ENCODE assay signal across 8 cellular contexts in the genomic region with DNA sequence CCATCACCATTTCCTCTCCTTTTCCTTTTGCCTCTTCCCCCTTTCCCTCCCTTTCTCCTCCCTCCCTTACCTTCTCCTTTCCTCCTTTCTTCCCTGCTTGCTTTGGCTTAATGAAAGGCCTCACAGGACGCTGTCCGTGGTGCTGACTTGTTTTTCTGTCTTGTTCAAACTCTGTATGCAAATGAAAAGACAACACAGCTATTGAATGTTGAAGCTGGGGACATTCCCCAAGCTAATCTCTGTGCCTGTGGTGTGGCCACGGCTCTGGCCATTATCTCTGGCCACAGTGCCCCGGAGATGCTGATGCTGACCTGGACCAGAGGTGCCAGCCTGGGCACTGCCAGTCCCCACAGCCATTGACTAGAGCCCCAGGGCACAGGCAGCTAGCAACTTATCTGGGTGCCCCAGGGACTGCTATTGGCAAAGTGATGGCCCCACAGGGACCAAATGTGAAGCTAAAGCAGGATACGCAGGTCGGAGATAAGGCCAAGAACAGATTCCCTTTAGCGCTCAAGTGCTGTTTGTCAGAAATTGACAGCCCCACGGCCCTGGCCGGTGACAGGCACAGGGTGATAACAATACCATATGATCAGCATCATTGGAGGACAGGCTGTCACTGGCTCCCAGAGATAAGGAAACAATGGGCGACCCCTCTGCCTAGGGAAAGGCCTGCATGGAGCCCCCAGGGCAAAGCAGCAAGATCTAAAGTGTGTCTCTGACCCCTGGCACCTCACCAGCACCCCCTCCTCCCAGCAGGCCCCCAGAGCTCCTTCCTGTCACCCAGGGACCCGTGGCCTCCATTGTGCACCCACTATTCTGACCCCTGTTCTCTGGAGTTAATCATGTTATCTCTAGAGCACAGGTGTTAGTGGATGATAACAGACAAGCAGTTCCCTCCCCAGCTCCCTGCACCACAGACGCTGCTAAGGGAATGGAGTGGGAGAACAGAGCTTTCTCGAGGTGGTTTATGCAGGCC. TPM values are rescaled to one million over a fixed set of nuclear protein-coding genes. Genes with fewer than 3 reads are reported as not detected.
DNase-seq lines count a peak whose midpoint lies in the region; ATAC-seq and TF ChIP-seq lines count a peak whose summit lies in the region.

No MANE protein-coding gene starts in this region.

- peak; percentile 56 for DNase-seq in COLO829 (ENCODE audit: low spot score)
- DNase-seq in Karpas-422, result peak; percentile 80
- peak; percentile 63 for DNase-seq in activated CD4-positive, alpha-beta memory T cell treated with anti-CD3 and anti-CD28 coated beads, Interleukin-2, amount 10 ng/mL, durations not matched to agents 7 days and 5 days
- peak; percentile 64 for DNase-seq in fibroblast of mammary gland (ENCODE audit: low read depth)
- peak; percentile 84 for DNase-seq in pons (ENCODE audit: low spot score)
- no peak for DNase-seq in NCI-H2196 treated with DMSO at 0.1 percent for 48 hours (lab: John Stamatoyannopoulos, UW; ENCODE audit: unreplicated experiment)
- DNase-seq in NCI-H1092 treated with DMSO at 0.1 percent for 48 hours (lab: John Stamatoyannopoulos, UW), result no peak

- no peaks in the 10 kb centered on the region for H3K9me3 ChIP-seq in Karpas-422 (ENCODE audit: low read length)

- no peak overlapping the region for H3K9ac ChIP-seq in Karpas-422 (ENCODE audit: low read length)

- H3K27ac Mint-ChIP-seq in activated CD4-positive, alpha-beta memory T cell treated with anti-CD3 and anti-CD28 coated beads, Interleukin-2, amount 10 ng/mL, durations not matched to agents 7 days and 5 days, result no peak overlapping the region
- H3K27ac Mint-ChIP-seq in stimulated activated memory B cell treated with anti-CD40 and anti-IgM and Interleukin-4, amounts not matched to agents 10 μg/mL and 1 μg/mL and 100 μg/mL, for 72 hours, result no peak overlapping the region

- no peaks in the 10 kb centered on the region for H3K9me3 Mint-ChIP-seq in activated CD4-positive, alpha-beta memory T cell treated with anti-CD3 and anti-CD28 coated beads, Interleukin-2, amount 10 ng/mL, durations not matched to agents 7 days and 5 days
- peaks cover 3% of the 10 kb centered on the region for H3K9me3 Mint-ChIP-seq in stimulated activated memory B cell treated with anti-CD40 and anti-IgM and Interleukin-4, amounts not matched to agents 10 μg/mL and 1 μg/mL and 100 μg/mL, for 72 hours

- no peaks in the 10 kb centered on the region for H4K20me1 ChIP-seq in Karpas-422 (ENCODE audit: insufficient read depth, low read depth, low read length)

- H2AFZ ChIP-seq in Karpas-422 (ENCODE audit: low read length), result no peak overlapping the region

- no peaks in the 10 kb centered on the region for H3K4me1 ChIP-seq in Karpas-422 (ENCODE audit: low read length)

- no peaks in the 10 kb centered on the region for H3K4me1 Mint-ChIP-seq in activated CD4-positive, alpha-beta memory T cell treated with anti-CD3 and anti-CD28 coated beads, Interleukin-2, amount 10 ng/mL, durations not matched to agents 7 days and 5 days
- no peaks in the 10 kb centered on the region for H3K4me1 Mint-ChIP-seq in stimulated activated memory B cell treated with anti-CD40 and anti-IgM and Interleukin-4, amounts not matched to agents 10 μg/mL and 1 μg/mL and 100 μg/mL, for 72 hours

- H3K36me3 Mint-ChIP-seq in activated CD4-positive, alpha-beta memory T cell treated with anti-CD3 and anti-CD28 coated beads, Interleukin-2, amount 10 ng/mL, durations not matched to agents 7 days and 5 days (ENCODE audit: low read depth), result no peaks in the 10 kb centered on the region
- no peaks in the 10 kb centered on the region for H3K36me3 Mint-ChIP-seq in stimulated activated memory B cell treated with anti-CD40 and anti-IgM and Interleukin-4, amounts not matched to agents 10 μg/mL and 1 μg/mL and 100 μg/mL, for 72 hours

- no peaks in the 10 kb centered on the region for H3K36me3 ChIP-seq in Karpas-422 (ENCODE audit: insufficient read depth, low read length)

- H3K79me2 ChIP-seq in Karpas-422 (ENCODE audit: low read length), result no peaks in the 10 kb centered on the region

- peaks cover 10% of the 10 kb centered on the region for H3K27me3 Mint-ChIP-seq in activated CD4-positive, alpha-beta memory T cell treated with anti-CD3 and anti-CD28 coated beads, Interleukin-2, amount 10 ng/mL, durations not matched to agents 7 days and 5 days
- peaks cover 40% of the 10 kb centered on the region for H3K27me3 Mint-ChIP-seq in stimulated activated memory B cell treated with anti-CD40 and anti-IgM and Interleukin-4, amounts not matched to agents 10 μg/mL and 1 μg/mL and 100 μg/mL, for 72 hours

- no peak overlapping the region for H3K4me3 Mint-ChIP-seq in activated CD4-positive, alpha-beta memory T cell treated with anti-CD3 and anti-CD28 coated beads, Interleukin-2, amount 10 ng/mL, durations not matched to agents 7 days and 5 days
- H3K4me3 Mint-ChIP-seq in stimulated activated memory B cell treated with anti-CD40 and anti-IgM and Interleukin-4, amounts not matched to agents 10 μg/mL and 1 μg/mL and 100 μg/mL, for 72 hours, result no peak overlapping the region

- H3K27me3 ChIP-seq in Karpas-422 (ENCODE audit: low read length), result no peaks in the 10 kb centered on the region

- POLR2A ChIA-PET in activated CD4-positive, alpha-beta memory T cell treated with anti-CD3 and anti-CD28 coated beads, Interleukin-2, amount 10 ng/mL, durations not matched to agents 7 days and 5 days (lab: Charles Lee), result no interaction called here

- no peak overlapping the region for H3K27ac ChIP-seq in Karpas-422 (ENCODE audit: low read length)

- no peaks in the 10 kb centered on the region for H3K9me2 ChIP-seq in Karpas-422 (replicated peaks; ENCODE audit: insufficient read depth, low read length)

- CTCF ChIA-PET in activated CD4-positive, alpha-beta memory T cell treated with anti-CD3 and anti-CD28 coated beads, Interleukin-2, amount 10 ng/mL, durations not matched to agents 7 days and 5 days (lab: Charles Lee), result interaction anchor here (1.7 kb wide), 1 partner anchor 35 kb away, joined by 5 read pairs; no protein-coding TSS in a partner anchor

- H3K4me2 ChIP-seq in Karpas-422 (ENCODE audit: low read depth, low read length, poor library complexity, severe bottlenecking), result no peak overlapping the region

- no peak overlapping the region for H3K4me3 ChIP-seq in Karpas-422 (ENCODE audit: low read length)
- H3K4me3 ChIP-seq in fibroblast of mammary gland (ENCODE audit: control insufficient read depth, low read depth, low read length), result no peak overlapping the region

- ATAC-seq in stimulated activated memory B cell treated with anti-CD40 and anti-IgM and Interleukin-4, amounts not matched to agents 10 μg/mL and 1 μg/mL and 100 μg/mL, for 72 hours, result no peak

- TF ChIP-seq CTCF in fibroblast of mammary gland (conservative IDR thresholded peaks at IDR 0.05; ENCODE audit: control insufficient read depth, insufficient read depth, low read depth, low read length), result no peak

RNA-seq across cellular contexts. Expression of a gene that starts 31.6 kb away (rescaled TPM):
- total RNA-seq in Karpas-422 (2014; rRNA removed; shearing (Covaris generic); ENCODE audit: low replicate concordance), result not detected in 2 replicates
- not detected for total RNA-seq in activated CD4-positive, alpha-beta memory T cell treated with anti-CD3 and anti-CD28 coated beads, Interleukin-2, amount 10 ng/mL, durations not matched to agents 7 days and 5 days

RNA-seq across cellular contexts. Expression of a gene that starts 55.5 kb away (rescaled TPM):
- total RNA-seq in Karpas-422 (2014; rRNA removed; shearing (Covaris generic); ENCODE audit: low replicate concordance), result 4.5 and 10.6 TPM in 2 replicates
- total RNA-seq in activated CD4-positive, alpha-beta memory T cell treated with anti-CD3 and anti-CD28 coated beads, Interleukin-2, amount 10 ng/mL, durations not matched to agents 7 days and 5 days, result 1 to 10 TPM; 9.4 to 9.9 TPM

Comparison
In these comparisons a context has a peak if more than half of its experiments do, and no peak if none do; other contexts are left out.
1. DNase-seq: peak in COLO829 (single experiment), Karpas-422 (single experiment), activated CD4-positive, alpha-beta memory T cell treated with anti-CD3 and anti-CD28 coated beads, Interleukin-2, amount 10 ng/mL, durations not matched to agents 7 days and 5 days (single experiment), fibroblast of mammary gland (single experiment) and pons (single experiment); none in NCI-H2196 treated with DMSO at 0.1 percent for 48 hours (single experiment) and NCI-H1092 treated with DMSO at 0.1 percent for 48 hours (single experiment).